ENCODE assay signal across 10 cellular contexts in genomic region chr22:40817737-40818136, GRCh38. TPM values are rescaled to one million over a fixed set of nuclear protein-coding genes. Genes with fewer than 3 reads are reported as not detected.
DNase-seq lines count a peak whose midpoint lies in the region; ATAC-seq and TF ChIP-seq lines count a peak whose summit lies in the region.
"Had no signal": no experiment of that assay in that cellular context is flagged by ENCODE, and none has a peak within 500 bp of the region (broad histone marks: within the 10 kb centered on the region; RNA-seq: fewer than 3 reads in every experiment).

No MANE protein-coding gene starts in this region.

- H3K79me2 ChIP-seq in HCT116 (ENCODE audit: insufficient read depth, low read length) = peaks cover 54% of the 10 kb centered on the region

- H3K4me3 Mint-ChIP-seq in CD4-positive, CD25-positive, alpha-beta regulatory T cell = peak overlapping the region; percentile 95 to 99 (median 98)
- peak overlapping the region; percentile 89 for H3K4me3 Mint-ChIP-seq in activated naive CD8-positive, alpha-beta T cell
- H3K4me3 Mint-ChIP-seq in naive thymus-derived CD4-positive, alpha-beta T cell = peak overlapping the region; percentile 79 to 99 (median 93)

- no peak for TF ChIP-seq CTCF in HCT116 (IDR thresholded peaks at IDR 0.05 in 2 of 3, conservative IDR thresholded peaks at IDR 0.05 in 1 of 3; ENCODE audit: borderline replicate concordance in 1 of 3, insufficient read depth in 1 of 3, low read depth in 2 of 3, low read length in 2 of 3)

- TF ChIP-seq POLR2A in HCT116 (IDR thresholded peaks at IDR 0.05; ENCODE audit: borderline replicate concordance, extremely low read depth, insufficient read depth, insufficient read length) = no peak

- H3K4me2 ChIP-seq in HCT116 (ENCODE audit: low read length) = peak overlapping the region; percentile 92

- no peak overlapping the region for H2AFZ ChIP-seq in HCT116 (ENCODE audit: low read depth, low read length, poor library complexity, severe bottlenecking)

- intact Hi-C loops in HCT116 (cut with micrococcal nuclease) = no loop called here
- intact Hi-C loops in naive thymus-derived CD4-positive, alpha-beta T cell (cut with micrococcal nuclease) = loop anchor here in 1 of 2 donors (2.0 to 5.0 kb wide), 4 partner anchors 50 to 447 kb away; partner anchors contain the start of genes EP300 and SGSM3

- no peaks in the 10 kb centered on the region for H3K9me3 ChIP-seq in CD4-positive, CD25-positive, alpha-beta regulatory T cell (ENCODE audit: control insufficient read depth in 2 of 2, low read length in 2 of 2)
- H3K9me3 ChIP-seq in HCT116 (ENCODE audit: control insufficient read depth in 1 of 2, insufficient read depth in 1 of 2, low read depth in 1 of 2, low read length in 2 of 2) = no peaks in the 10 kb centered on the region
- no peaks in the 10 kb centered on the region for H3K9me3 ChIP-seq in naive thymus-derived CD4-positive, alpha-beta T cell (ENCODE audit: control insufficient read depth in 2 of 3, low read length in 3 of 3)
- H3K9me3 ChIP-seq: pancreas had no signal

- no peaks in the 10 kb centered on the region for H3K27me3 Mint-ChIP-seq in CD4-positive, CD25-positive, alpha-beta regulatory T cell
- H3K27me3 Mint-ChIP-seq in activated naive CD8-positive, alpha-beta T cell = no peaks in the 10 kb centered on the region
- H3K27me3 Mint-ChIP-seq in naive thymus-derived CD4-positive, alpha-beta T cell = no peaks in the 10 kb centered on the region

- peaks cover 7% of the 10 kb centered on the region for H3K36me3 Mint-ChIP-seq in CD4-positive, CD25-positive, alpha-beta regulatory T cell
- H3K36me3 Mint-ChIP-seq in activated naive CD8-positive, alpha-beta T cell = peaks cover 6% of the 10 kb centered on the region
- H3K36me3 Mint-ChIP-seq in naive thymus-derived CD4-positive, alpha-beta T cell = peaks cover 0 to 15% (median 7%) of the 10 kb centered on the region in 5 donors

- peak overlapping the region; percentile 87 for H3K4me3 ChIP-seq in CD4-positive, CD25-positive, alpha-beta regulatory T cell (ENCODE audit: low read depth, low read length)
- H3K4me3 ChIP-seq in HCT116 (replicated peaks in 1 of 2; ENCODE audit: low read depth in 1 of 2, low read length in 2 of 2) = peak overlapping the region; percentile 87 to 92
- H3K4me3 ChIP-seq in naive thymus-derived CD4-positive, alpha-beta T cell (ENCODE audit: low read length) = peak overlapping the region; percentile 100

- peak overlapping the region in 2 of 3 donors; percentile 48 to 96 for H3K27ac Mint-ChIP-seq in CD4-positive, CD25-positive, alpha-beta regulatory T cell
- peak overlapping the region; percentile 76 for H3K27ac Mint-ChIP-seq in activated naive CD8-positive, alpha-beta T cell
- peak overlapping the region in 8 of 9 donors; percentile 57 to 96 (median 82) for H3K27ac Mint-ChIP-seq in naive thymus-derived CD4-positive, alpha-beta T cell

- RAD21 ChIA-PET in HCT116 (lab: Charles Lee; ENCODE audit: low non-redundant PET in 1 of 2, low total read pairs in 2 of 2, uncharacterized antibody in 2 of 2, unreplicated experiment in 2 of 2) = no interaction called here

- CTCF ChIA-PET in HCT116 (lab: Charles Lee) = no interaction called here
- CTCF ChIA-PET in naive thymus-derived CD4-positive, alpha-beta T cell (lab: Charles Lee) = interaction anchor here (0.6 to 2.2 kb wide), 4 partner anchors 20 to 135 kb away, joined by 3 to 10 read pairs (median 4); partner anchors contain the start of genes ST13 and XPNPEP3

- peaks cover 2% of the 10 kb centered on the region for H3K36me3 ChIP-seq in CD4-positive, CD25-positive, alpha-beta regulatory T cell (ENCODE audit: control insufficient read depth, insufficient read depth, low read length)
- no peaks in the 10 kb centered on the region for H3K36me3 ChIP-seq in HCT116 (ENCODE audit: control insufficient read depth in 1 of 2, insufficient read depth in 2 of 2, low read length in 2 of 2)
- H3K36me3 ChIP-seq in naive thymus-derived CD4-positive, alpha-beta T cell (ENCODE audit: control insufficient read depth in 2 of 3, insufficient read depth in 3 of 3, low read length in 3 of 3) = peaks cover 0 to 4% (median 0%) of the 10 kb centered on the region in 3 experiments
- H3K36me3 ChIP-seq: pancreas had no signal

- DNase-seq in CD4-positive, CD25-positive, alpha-beta regulatory T cell = peak in 1 of 3 donors; percentile 10
- DNase-seq in HCT116 (ENCODE audit: low read depth, low spot score) (no peak), epidermal melanocyte (ENCODE audit: insufficient read length, low spot score) (no peak), medulla oblongata (ENCODE audit: extremely low spot score) (no peak), ureter (ENCODE audit: low spot score) (no peak)
- no peak for DNase-seq in naive thymus-derived CD4-positive, alpha-beta T cell
- DNase-seq: pancreas; stimulated activated naive CD4-positive, alpha-beta T cell treated with Interleukin-2 at 50 U/mL for 16 hours had no signal

- TF ChIP-seq RAD21 in HCT116 (IDR thresholded peaks at IDR 0.05; ENCODE audit: low read depth) = no peak

- H3K4me1 Mint-ChIP-seq in CD4-positive, CD25-positive, alpha-beta regulatory T cell = peaks cover 16 to 55% (median 38%) of the 10 kb centered on the region in 4 donors
- H3K4me1 Mint-ChIP-seq in activated naive CD8-positive, alpha-beta T cell (ENCODE audit: low read depth) = peaks cover 40% of the 10 kb centered on the region
- H3K4me1 Mint-ChIP-seq in naive thymus-derived CD4-positive, alpha-beta T cell = peaks cover 22 to 45% (median 40%) of the 10 kb centered on the region in 7 donors

- POLR2A ChIA-PET in HCT116 (lab: Charles Lee) = no interaction called here
- POLR2A ChIA-PET in naive thymus-derived CD4-positive, alpha-beta T cell (lab: Charles Lee) = no interaction called here

- H3K27ac ChIP-seq in CD4-positive, CD25-positive, alpha-beta regulatory T cell (ENCODE audit: insufficient read depth, low read length, poor library complexity, severe bottlenecking) = no peak overlapping the region
- H3K27ac ChIP-seq in HCT116 (ENCODE audit: low read depth, low read length) = no peak overlapping the region
- no peak overlapping the region for H3K27ac ChIP-seq in naive thymus-derived CD4-positive, alpha-beta T cell (ENCODE audit: low read depth, low read length)
- H3K27ac ChIP-seq: pancreas had no signal

- no peaks in the 10 kb centered on the region for H3K9me3 Mint-ChIP-seq in CD4-positive, CD25-positive, alpha-beta regulatory T cell
- no peaks in the 10 kb centered on the region for H3K9me3 Mint-ChIP-seq in activated naive CD8-positive, alpha-beta T cell (ENCODE audit: low read depth)
- H3K9me3 Mint-ChIP-seq in naive thymus-derived CD4-positive, alpha-beta T cell = no peaks in the 10 kb centered on the region

- H3K9me2 ChIP-seq in HCT116 (ENCODE audit: insufficient read depth) = no peaks in the 10 kb centered on the region

- no peaks in the 10 kb centered on the region for H4K20me1 ChIP-seq in HCT116 (ENCODE audit: insufficient read depth)

- peaks cover 31% of the 10 kb centered on the region for H3K4me1 ChIP-seq in CD4-positive, CD25-positive, alpha-beta regulatory T cell (ENCODE audit: control insufficient read depth, insufficient read depth, low read length, poor library complexity, severe bottlenecking)
- H3K4me1 ChIP-seq in HCT116 (ENCODE audit: control insufficient read depth in 1 of 2, insufficient read depth in 2 of 2, low read length in 2 of 2) = peaks cover 8 to 25% of the 10 kb centered on the region in 2 experiments; a peak in 3 of 4 replicates
- H3K4me1 ChIP-seq in naive thymus-derived CD4-positive, alpha-beta T cell (ENCODE audit: control insufficient read depth in 2 of 2, insufficient read depth in 2 of 2, low read length in 2 of 2) = peaks cover 9 to 26% of the 10 kb centered on the region in 2 donors

- peak overlapping the region; percentile 89 for H3K9ac ChIP-seq in HCT116 (ENCODE audit: low read length)

- no peak for ATAC-seq in CD4-positive, CD25-positive, alpha-beta regulatory T cell (ENCODE audit: low read depth in 2 of 2)
- no peak for ATAC-seq in HCT116
- ATAC-seq in naive thymus-derived CD4-positive, alpha-beta T cell = no peak
- no peak for ATAC-seq in GM21529 (IDR thresholded peaks at IDR 0.05; ENCODE audit: unreplicated experiment)

- no TSS peak for BruUV-seq in HCT116 (replicated peaks; lab: Mats Ljungman, UMichigan)

- H3K27me3 ChIP-seq in CD4-positive, CD25-positive, alpha-beta regulatory T cell (ENCODE audit: control insufficient read depth, insufficient read depth, low read length) = no peaks in the 10 kb centered on the region
- no peaks in the 10 kb centered on the region for H3K27me3 ChIP-seq in HCT116 (ENCODE audit: insufficient read depth, low read length)
- H3K27me3 ChIP-seq in naive thymus-derived CD4-positive, alpha-beta T cell (ENCODE audit: control insufficient read depth in 2 of 2, insufficient read depth in 2 of 2, low read length in 2 of 2) = no peaks in the 10 kb centered on the region
- H3K27me3 ChIP-seq: pancreas had no signal

TF ChIP-seq in HCT116, 20 proteins besides CTCF, POLR2A, EP300 and RAD21 (continues in another document):
- no peak for TF ChIP-seq JUND (IDR thresholded peaks at IDR 0.05)

RNA-seq across cellular contexts. Expression of gene SLC25A17, which starts 1.4 kb away (rescaled TPM):
- 12.0 TPM for total RNA-seq in CD4-positive, CD25-positive, alpha-beta regulatory T cell
- polyA plus RNA-seq in CD4-positive, CD25-positive, alpha-beta regulatory T cell = 10 to 100 TPM; 22.4 to 32.9 (median 23.6) TPM
- 16.6 TPM for total RNA-seq in HCT116 (2021; ENCODE audit: unreplicated experiment)
- 13.0 and 13.5 TPM in 2 replicates for polyA plus RNA-seq in HCT116 (2012)
- 10 to 100 TPM in 3 of 5 experiments, 1 to 10 TPM in 2; 6.8 to 22.1 (median 13.1) TPM for total RNA-seq in naive thymus-derived CD4-positive, alpha-beta T cell
- 10 to 100 TPM; 16.8 to 24.9 TPM for polyA plus RNA-seq in naive thymus-derived CD4-positive, alpha-beta T cell
- 25.6 TPM for total RNA-seq in ureter

RNA-seq across cellular contexts. Expression of gene ST13, which starts 38.7 kb away (rescaled TPM):
- total RNA-seq in CD4-positive, CD25-positive, alpha-beta regulatory T cell = 122 TPM
- polyA plus RNA-seq in CD4-positive, CD25-positive, alpha-beta regulatory T cell = 100 to 1,000 TPM; 149 to 194 (median 169) TPM
- total RNA-seq in HCT116 (2021; ENCODE audit: unreplicated experiment) (301 TPM), ureter (216 TPM)
- polyA plus RNA-seq in HCT116 (2012) = 231 and 283 TPM in 2 replicates
- 100 to 1,000 TPM; 126 to 247 (median 185) TPM for total RNA-seq in naive thymus-derived CD4-positive, alpha-beta T cell
- polyA plus RNA-seq in naive thymus-derived CD4-positive, alpha-beta T cell = 100 to 1,000 TPM; 222 to 305 TPM

RNA-seq across cellular contexts. Expression of gene XPNPEP3, which starts 39.2 kb away (rescaled TPM):
- 15.3 TPM for total RNA-seq in CD4-positive, CD25-positive, alpha-beta regulatory T cell
- 10 to 100 TPM in 1 of 4 donors, 1 to 10 TPM in 3; 2.4 to 11.8 (median 4.6) TPM for polyA plus RNA-seq in CD4-positive, CD25-positive, alpha-beta regulatory T cell
- 29.8 TPM for total RNA-seq in HCT116 (2021; ENCODE audit: unreplicated experiment)
- 7.1 and 7.4 TPM in 2 replicates for polyA plus RNA-seq in HCT116 (2012)
- total RNA-seq in naive thymus-derived CD4-positive, alpha-beta T cell = 10 to 100 TPM; 14.4 to 21.8 (median 19.0) TPM
- polyA plus RNA-seq in naive thymus-derived CD4-positive, alpha-beta T cell = 10 to 100 TPM; 16.2 to 17.8 TPM
- 26.8 TPM for total RNA-seq in ureter

RNA-seq across cellular contexts. Expression of gene DNAJB7, which starts 44.2 kb away (rescaled TPM):
- not detected for total RNA-seq in CD4-positive, CD25-positive, alpha-beta regulatory T cell
- polyA plus RNA-seq in CD4-positive, CD25-positive, alpha-beta regulatory T cell = under 1 TPM in 3 of 4 donors, not detected in 1; 0.20 to 0.23 (median 0.22) TPM
- total RNA-seq in HCT116 (2021; ENCODE audit: unreplicated experiment) (not detected), ureter (not detected)
- 0.04 and 0.06 TPM in 2 replicates for polyA plus RNA-seq in HCT116 (2012)
- not detected for total RNA-seq in naive thymus-derived CD4-positive, alpha-beta T cell
- polyA plus RNA-seq in naive thymus-derived CD4-positive, alpha-beta T cell = under 1 TPM; 0.10 to 0.15 TPM
- total RNA-seq: pancreas had no signal
